Comparison of ENCODE assay signal across 1 cellular context in the genomic region with DNA sequence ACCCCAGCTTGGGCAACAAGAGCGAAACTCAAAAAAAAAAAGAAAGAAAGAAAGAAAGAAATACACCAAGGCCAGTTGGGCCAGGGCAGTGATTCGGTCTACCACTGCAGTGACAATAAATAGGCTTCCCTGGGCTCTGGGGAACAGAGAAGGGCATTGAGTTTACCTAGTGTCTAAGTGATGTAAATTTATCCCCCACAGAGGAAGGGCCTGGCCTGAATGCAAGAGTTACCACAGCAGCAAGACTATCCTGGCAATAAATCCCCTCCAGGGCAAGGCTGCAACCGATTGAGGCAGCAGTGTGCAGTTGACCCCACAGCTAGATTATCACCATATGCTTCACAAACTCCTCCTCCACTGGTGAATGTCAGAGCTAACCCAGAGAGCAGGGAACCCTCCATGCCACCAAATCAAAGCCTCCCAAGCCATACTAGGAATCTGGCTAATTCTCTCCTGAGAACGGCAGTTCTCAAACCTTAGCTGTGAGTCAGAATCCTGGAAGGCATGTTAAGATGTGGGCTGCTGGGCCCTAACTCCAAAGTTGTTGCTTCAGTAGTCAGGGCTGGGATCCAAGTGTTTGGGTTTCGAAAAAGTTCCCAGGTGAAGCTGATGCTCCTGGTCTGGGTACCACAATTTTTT.
TF ChIP-seq lines count a peak whose summit lies in the region.

No MANE protein-coding gene starts in this region.

TF ChIP-seq in HepG2, 621 proteins besides CTCF, POLR2A, EP300 and RAD21 (continued from another document):
- TF ChIP-seq, protein P1, sequence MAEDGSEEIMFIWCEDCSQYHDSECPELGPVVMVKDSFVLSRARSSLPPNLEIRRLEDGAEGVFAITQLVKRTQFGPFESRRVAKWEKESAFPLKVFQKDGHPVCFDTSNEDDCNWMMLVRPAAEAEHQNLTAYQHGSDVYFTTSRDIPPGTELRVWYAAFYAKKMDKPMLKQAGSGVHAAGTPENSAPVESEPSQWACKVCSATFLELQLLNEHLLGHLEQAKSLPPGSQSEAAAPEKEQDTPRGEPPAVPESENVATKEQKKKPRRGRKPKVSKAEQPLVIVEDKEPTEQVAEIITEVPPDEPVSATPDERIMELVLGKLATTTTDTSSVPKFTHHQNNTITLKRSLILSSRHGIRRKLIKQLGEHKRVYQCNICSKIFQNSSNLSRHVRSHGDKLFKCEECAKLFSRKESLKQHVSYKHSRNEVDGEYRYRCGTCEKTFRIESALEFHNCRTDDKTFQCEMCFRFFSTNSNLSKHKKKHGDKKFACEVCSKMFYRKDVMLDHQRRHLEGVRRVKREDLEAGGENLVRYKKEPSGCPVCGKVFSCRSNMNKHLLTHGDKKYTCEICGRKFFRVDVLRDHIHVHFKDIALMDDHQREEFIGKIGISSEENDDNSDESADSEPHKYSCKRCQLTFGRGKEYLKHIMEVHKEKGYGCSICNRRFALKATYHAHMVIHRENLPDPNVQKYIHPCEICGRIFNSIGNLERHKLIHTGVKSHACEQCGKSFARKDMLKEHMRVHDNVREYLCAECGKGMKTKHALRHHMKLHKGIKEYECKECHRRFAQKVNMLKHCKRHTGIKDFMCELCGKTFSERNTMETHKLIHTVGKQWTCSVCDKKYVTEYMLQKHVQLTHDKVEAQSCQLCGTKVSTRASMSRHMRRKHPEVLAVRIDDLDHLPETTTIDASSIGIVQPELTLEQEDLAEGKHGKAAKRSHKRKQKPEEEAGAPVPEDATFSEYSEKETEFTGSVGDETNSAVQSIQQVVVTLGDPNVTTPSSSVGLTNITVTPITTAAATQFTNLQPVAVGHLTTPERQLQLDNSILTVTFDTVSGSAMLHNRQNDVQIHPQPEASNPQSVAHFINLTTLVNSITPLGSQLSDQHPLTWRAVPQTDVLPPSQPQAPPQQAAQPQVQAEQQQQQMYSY (CRISPR knock-in tag; IDR thresholded peaks at IDR 0.05), result no peak
- TF ChIP-seq ZSCAN25 (CRISPR knock-in tag; IDR thresholded peaks at IDR 0.05), result no peak
- TF ChIP-seq, protein P2, sequence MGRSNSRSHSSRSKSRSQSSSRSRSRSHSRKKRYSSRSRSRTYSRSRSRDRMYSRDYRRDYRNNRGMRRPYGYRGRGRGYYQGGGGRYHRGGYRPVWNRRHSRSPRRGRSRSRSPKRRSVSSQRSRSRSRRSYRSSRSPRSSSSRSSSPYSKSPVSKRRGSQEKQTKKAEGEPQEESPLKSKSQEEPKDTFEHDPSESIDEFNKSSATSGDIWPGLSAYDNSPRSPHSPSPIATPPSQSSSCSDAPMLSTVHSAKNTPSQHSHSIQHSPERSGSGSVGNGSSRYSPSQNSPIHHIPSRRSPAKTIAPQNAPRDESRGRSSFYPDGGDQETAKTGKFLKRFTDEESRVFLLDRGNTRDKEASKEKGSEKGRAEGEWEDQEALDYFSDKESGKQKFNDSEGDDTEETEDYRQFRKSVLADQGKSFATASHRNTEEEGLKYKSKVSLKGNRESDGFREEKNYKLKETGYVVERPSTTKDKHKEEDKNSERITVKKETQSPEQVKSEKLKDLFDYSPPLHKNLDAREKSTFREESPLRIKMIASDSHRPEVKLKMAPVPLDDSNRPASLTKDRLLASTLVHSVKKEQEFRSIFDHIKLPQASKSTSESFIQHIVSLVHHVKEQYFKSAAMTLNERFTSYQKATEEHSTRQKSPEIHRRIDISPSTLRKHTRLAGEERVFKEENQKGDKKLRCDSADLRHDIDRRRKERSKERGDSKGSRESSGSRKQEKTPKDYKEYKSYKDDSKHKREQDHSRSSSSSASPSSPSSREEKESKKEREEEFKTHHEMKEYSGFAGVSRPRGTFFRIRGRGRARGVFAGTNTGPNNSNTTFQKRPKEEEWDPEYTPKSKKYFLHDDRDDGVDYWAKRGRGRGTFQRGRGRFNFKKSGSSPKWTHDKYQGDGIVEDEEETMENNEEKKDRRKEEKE (IDR thresholded peaks at IDR 0.05), result no peak
- TF ChIP-seq RFXAP (CRISPR knock-in tag; IDR thresholded peaks at IDR 0.05; ENCODE audit: borderline replicate concordance), result no peak
- TF ChIP-seq MED8 (CRISPR knock-in tag; IDR thresholded peaks at IDR 0.05; ENCODE audit: insufficient replicate concordance), result no peak
- no peak for TF ChIP-seq ZNF616 (CRISPR knock-in tag; IDR thresholded peaks at IDR 0.05; ENCODE audit: low read depth)
- no peak for TF ChIP-seq SRSF1 (optimal IDR thresholded peaks at IDR 0.05; ENCODE audit: low read depth, low read length)
- no peak for TF ChIP-seq ZFX (CRISPR knock-in tag; IDR thresholded peaks at IDR 0.05; ENCODE audit: low read depth)
- TF ChIP-seq, protein P3, sequence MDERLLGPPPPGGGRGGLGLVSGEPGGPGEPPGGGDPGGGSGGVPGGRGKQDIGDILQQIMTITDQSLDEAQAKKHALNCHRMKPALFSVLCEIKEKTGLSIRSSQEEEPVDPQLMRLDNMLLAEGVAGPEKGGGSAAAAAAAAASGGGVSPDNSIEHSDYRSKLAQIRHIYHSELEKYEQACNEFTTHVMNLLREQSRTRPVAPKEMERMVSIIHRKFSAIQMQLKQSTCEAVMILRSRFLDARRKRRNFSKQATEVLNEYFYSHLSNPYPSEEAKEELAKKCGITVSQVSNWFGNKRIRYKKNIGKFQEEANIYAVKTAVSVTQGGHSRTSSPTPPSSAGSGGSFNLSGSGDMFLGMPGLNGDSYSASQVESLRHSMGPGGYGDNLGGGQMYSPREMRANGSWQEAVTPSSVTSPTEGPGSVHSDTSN (CRISPR knock-in tag; IDR thresholded peaks at IDR 0.05), result no peak
- TF ChIP-seq ZNF552 (CRISPR knock-in tag; IDR thresholded peaks at IDR 0.05; ENCODE audit: borderline replicate concordance), result no peak
- no peak for TF ChIP-seq ZEB1 (IDR thresholded peaks at IDR 0.05; ENCODE audit: insufficient replicate concordance, low read depth)
